In genomic region chr17:80265205-80266068, GRCh38 we compare ENCODE assay signal across 10 cellular contexts. TPM values are rescaled to one million over a fixed set of nuclear protein-coding genes. Genes with fewer than 3 reads are reported as not detected.
DNase-seq lines count a peak whose midpoint lies in the region; ATAC-seq and TF ChIP-seq lines count a peak whose summit lies in the region.
"Had no signal": no experiment of that assay in that cellular context is flagged by ENCODE, and none has a peak within 500 bp of the region (broad histone marks: within the 10 kb centered on the region; RNA-seq: fewer than 3 reads in every experiment).

No MANE protein-coding gene starts in this region.

- H2AFZ ChIP-seq in SK-N-SH (ENCODE audit: low read depth), result no peak overlapping the region

- CTCF ChIA-PET in SK-N-SH (lab: Yijun Ruan, JAX), result interaction anchor here (2.5 kb wide), 1 partner anchor 183 kb away, joined by 7 read pairs; no protein-coding TSS in a partner anchor

- POLR2A ChIA-PET in SK-N-SH (lab: Yijun Ruan, JAX), result interaction anchor here (0.6 kb wide), 1 partner anchor 149 kb away, joined by 3 read pairs; no protein-coding TSS in a partner anchor

- TF ChIP-seq RAD21 in SK-N-SH (IDR thresholded peaks at IDR 0.05; ENCODE audit: low read length), result no peak

- 71 to 82% methylated on average over 14 to 16 of the region's 17 CpGs for WGBS in esophagus squamous epithelium, 2 donors
- 95% methylated on average over 17 of the region's 17 CpGs for WGBS in SK-N-SH (ENCODE audit: low lambda C conversion rate)

- H3K79me2 ChIP-seq in SK-N-SH (ENCODE audit: insufficient read depth), result peaks cover 40% of the 10 kb centered on the region

- H3K9ac ChIP-seq in SK-N-SH, result no peak overlapping the region

- no peaks in the 10 kb centered on the region for H3K9me3 Mint-ChIP-seq in type B pancreatic cell

- H3K27ac ChIP-seq in lower lobe of right lung, result peak overlapping the region; percentile 98
- peak overlapping the region in 2 of 4 donors; percentile 100 for H3K27ac ChIP-seq in esophagus squamous epithelium
- no peak overlapping the region for H3K27ac ChIP-seq in SK-N-SH (ENCODE audit: low read depth in 2 of 2, low read length in 1 of 2)

- ATAC-seq in lower lobe of right lung, result peak; percentile 34 to 61
- ATAC-seq: pancreas had no signal

- peak in 3 of 4 experiments; percentile 30 to 35 (median 30) for DNase-seq in activated CD4-positive, CD25-positive, alpha-beta regulatory T cell (lab: John Stamatoyannopoulos, UW)
- no peak for DNase-seq in activated CD4-positive, CD25-positive, alpha-beta regulatory T cell treated with anti-CD3 and anti-CD28 coated beads, Interleukin-2, amount 50 U/mL, for 72 hours
- DNase-seq in activated T-cell treated with anti-CD3 and anti-CD28 coated beads for 24 hours (ENCODE audit: low read depth), result peak; percentile 70
- DNase-seq in lower lobe of right lung, result peak; percentile 62
- DNase-seq in type B pancreatic cell (ENCODE audit: extremely low spot score, unreplicated experiment), result no peak
- no peak for DNase-seq in amniotic stem cell (lab: John Stamatoyannopoulos, UW)
- DNase-seq in esophagus squamous epithelium (lab: John Stamatoyannopoulos, UW), result no peak
- DNase-seq in SK-N-SH, result no peak

- H3K27ac Mint-ChIP-seq in type B pancreatic cell, result peak overlapping the region; percentile 29

- H3K4me3 ChIP-seq in lower lobe of right lung (peak overlapping the region; percentile 99), esophagus squamous epithelium (peak overlapping the region in 1 of 4 donors; percentile 88), SK-N-SH (ENCODE audit: low read depth in 2 of 2, low read length in 1 of 2) (no peak overlapping the region)
- H3K4me3 ChIP-seq: thyroid gland had no signal

- H3K9me2 ChIP-seq in SK-N-SH, result no peaks in the 10 kb centered on the region

- peaks cover 11% of the 10 kb centered on the region for H3K4me1 Mint-ChIP-seq in type B pancreatic cell (ENCODE audit: unreplicated experiment)

- H3F3A ChIP-seq in SK-N-SH (replicated peaks; ENCODE audit: insufficient read depth), result no peaks in the 10 kb centered on the region

- H3K4me2 ChIP-seq in SK-N-SH, result no peak overlapping the region

- peaks cover 4% of the 10 kb centered on the region for H3K36me3 Mint-ChIP-seq in type B pancreatic cell

- TF ChIP-seq CTCF in lower lobe of right lung (IDR thresholded peaks at IDR 0.05) (no peak), type B pancreatic cell (conservative IDR thresholded peaks at IDR 0.05) (no peak), esophagus squamous epithelium (IDR thresholded peaks at IDR 0.05) (no peak), SK-N-SH (IDR thresholded peaks at IDR 0.05) (no peak)

- no peak overlapping the region for H3K4me3 Mint-ChIP-seq in type B pancreatic cell

- H3K27me3 Mint-ChIP-seq in type B pancreatic cell, result no peaks in the 10 kb centered on the region

- H3K9me3 ChIP-seq in lower lobe of right lung, result no peaks in the 10 kb centered on the region
- H3K9me3 ChIP-seq in esophagus squamous epithelium, result no peaks in the 10 kb centered on the region
- H3K9me3 ChIP-seq in SK-N-SH, result no peaks in the 10 kb centered on the region
- H3K9me3 ChIP-seq: pancreas, thyroid gland had no signal

- H4K20me1 ChIP-seq in SK-N-SH (ENCODE audit: insufficient read depth), result no peaks in the 10 kb centered on the region

- no peak for TF ChIP-seq POLR2A in esophagus squamous epithelium (IDR thresholded peaks at IDR 0.05)

- intact Hi-C loops in lower lobe of right lung (cut with DNase I), result no loop called here
- intact Hi-C loops in esophagus squamous epithelium (cut with DNase I), result no loop called here

- TF ChIP-seq EP300 in SK-N-SH (IDR thresholded peaks at IDR 0.05; ENCODE audit: borderline replicate concordance in 1 of 2, low read depth in 1 of 2, low read length in 1 of 2), result no peak

- H3K27me3 ChIP-seq in lower lobe of right lung (ENCODE audit: low read depth), result no peaks in the 10 kb centered on the region
- no peaks in the 10 kb centered on the region for H3K27me3 ChIP-seq in esophagus squamous epithelium
- no peaks in the 10 kb centered on the region for H3K27me3 ChIP-seq in SK-N-SH (ENCODE audit: insufficient read depth)
- H3K27me3 ChIP-seq: pancreas, thyroid gland had no signal

- H3K4me1 ChIP-seq in lower lobe of right lung (peaks cover 52% of the 10 kb centered on the region), esophagus squamous epithelium (peaks cover 25 to 57% (median 33%) of the 10 kb centered on the region in 3 donors), SK-N-SH (ENCODE audit: control insufficient read depth in 1 of 2, insufficient read depth in 2 of 2, low read depth in 1 of 2, low read length in 1 of 2) (peaks cover 20 to 26% of the 10 kb centered on the region in 2 experiments; a peak in 3 of 4 replicates)

- H3K36me3 ChIP-seq in lower lobe of right lung (peaks cover 43% of the 10 kb centered on the region), esophagus squamous epithelium (peaks cover 5 to 65% (median 7%) of the 10 kb centered on the region in 3 donors), SK-N-SH (replicated peaks in 1 of 2; ENCODE audit: control insufficient read depth in 1 of 2, insufficient read depth in 2 of 2, low read length in 1 of 2) (peaks cover 20 to 37% of the 10 kb centered on the region in 2 experiments)
- H3K36me3 ChIP-seq: pancreas had no signal

TF ChIP-seq in SK-N-SH, 30 proteins besides CTCF, POLR2A, EP300 and RAD21:
- no peak for TF ChIP-seq SMC3 (IDR thresholded peaks at IDR 0.05; ENCODE audit: low read depth, low read length)
- TF ChIP-seq, protein P1, sequence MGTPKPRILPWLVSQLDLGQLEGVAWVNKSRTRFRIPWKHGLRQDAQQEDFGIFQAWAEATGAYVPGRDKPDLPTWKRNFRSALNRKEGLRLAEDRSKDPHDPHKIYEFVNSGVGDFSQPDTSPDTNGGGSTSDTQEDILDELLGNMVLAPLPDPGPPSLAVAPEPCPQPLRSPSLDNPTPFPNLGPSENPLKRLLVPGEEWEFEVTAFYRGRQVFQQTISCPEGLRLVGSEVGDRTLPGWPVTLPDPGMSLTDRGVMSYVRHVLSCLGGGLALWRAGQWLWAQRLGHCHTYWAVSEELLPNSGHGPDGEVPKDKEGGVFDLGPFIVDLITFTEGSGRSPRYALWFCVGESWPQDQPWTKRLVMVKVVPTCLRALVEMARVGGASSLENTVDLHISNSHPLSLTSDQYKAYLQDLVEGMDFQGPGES (IDR thresholded peaks at IDR 0.05; ENCODE audit: low read depth, low read length), result no peak
- no peak for TF ChIP-seq USF1 (IDR thresholded peaks at IDR 0.05; ENCODE audit: borderline replicate concordance, low read depth)
- no peak for TF ChIP-seq RCOR1 (IDR thresholded peaks at IDR 0.05; ENCODE audit: low read length)
- TF ChIP-seq, protein P2, sequence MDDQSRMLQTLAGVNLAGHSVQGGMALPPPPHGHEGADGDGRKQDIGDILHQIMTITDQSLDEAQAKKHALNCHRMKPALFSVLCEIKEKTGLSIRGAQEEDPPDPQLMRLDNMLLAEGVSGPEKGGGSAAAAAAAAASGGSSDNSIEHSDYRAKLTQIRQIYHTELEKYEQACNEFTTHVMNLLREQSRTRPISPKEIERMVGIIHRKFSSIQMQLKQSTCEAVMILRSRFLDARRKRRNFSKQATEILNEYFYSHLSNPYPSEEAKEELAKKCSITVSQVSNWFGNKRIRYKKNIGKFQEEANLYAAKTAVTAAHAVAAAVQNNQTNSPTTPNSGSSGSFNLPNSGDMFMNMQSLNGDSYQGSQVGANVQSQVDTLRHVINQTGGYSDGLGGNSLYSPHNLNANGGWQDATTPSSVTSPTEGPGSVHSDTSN (IDR thresholded peaks at IDR 0.05), result no peak
- TF ChIP-seq TAF1 (IDR thresholded peaks at IDR 0.05; ENCODE audit: borderline replicate concordance, low read depth, low read length), result no peak
- no peak for TF ChIP-seq JUND (IDR thresholded peaks at IDR 0.05)
TF ChIP-seq in SK-N-SH: peak in this region for 0.

RNA-seq across cellular contexts. Expression of gene RNF213, which starts 4.8 kb away (rescaled TPM):
- 300 TPM for total RNA-seq in lower lobe of right lung
- 47.3 and 57.0 TPM in 2 replicates for total RNA-seq in type B pancreatic cell (ENCODE audit: low replicate concordance)
- total RNA-seq in esophagus squamous epithelium, result 10 to 100 TPM; 56.1 to 67.9 (median 60.9) TPM
- 53.5 and 57.5 TPM in 2 replicates for polyA plus RNA-seq in SK-N-SH (2012; rRNA removed)
- polyA plus RNA-seq in SK-N-SH (2012; cell fraction: cytosol; rRNA removed), result 28.1 and 37.8 TPM in 2 replicates
- 265 and 299 TPM in 2 replicates for polyA plus RNA-seq in SK-N-SH (2012; cell fraction: nucleus; rRNA removed)

RNA-seq across cellular contexts. Expression of gene SLC26A11, which starts 45.2 kb away (rescaled TPM):
- total RNA-seq in lower lobe of right lung (42.4 TPM), type B pancreatic cell (ENCODE audit: low replicate concordance) (23.6 and 26.4 TPM in 2 replicates), esophagus squamous epithelium (10 to 100 TPM in 1 of 4 donors, 1 to 10 TPM in 3; 5.7 to 11.4 (median 7.6) TPM)
- polyA plus RNA-seq in SK-N-SH (2012; rRNA removed), result 32.7 and 35.9 TPM in 2 replicates
- polyA plus RNA-seq in SK-N-SH (2012; cell fraction: cytosol; rRNA removed), result 11.6 and 17.7 TPM in 2 replicates
- polyA plus RNA-seq in SK-N-SH (2012; cell fraction: nucleus; rRNA removed), result 102 and 109 TPM in 2 replicates

RNA-seq across cellular contexts. Expression of gene SGSH, which starts 45.3 kb away (rescaled TPM):
- 57.8 TPM for total RNA-seq in lower lobe of right lung
- 40.5 and 45.4 TPM in 2 replicates for total RNA-seq in type B pancreatic cell (ENCODE audit: low replicate concordance)
- 10 to 100 TPM in 3 of 4 donors, 1 to 10 TPM in 1; 8.7 to 18.7 (median 12.9) TPM for total RNA-seq in esophagus squamous epithelium
- polyA plus RNA-seq in SK-N-SH (2012; rRNA removed), result 96.5 and 161 TPM in 2 replicates
- 86.9 and 93.2 TPM in 2 replicates for polyA plus RNA-seq in SK-N-SH (2012; cell fraction: cytosol; rRNA removed)
- polyA plus RNA-seq in SK-N-SH (2012; cell fraction: nucleus; rRNA removed), result 459 and 571 TPM in 2 replicates

Comparison
In these comparisons a context has a peak if more than half of its experiments do, and no peak if none do; other contexts are left out.
1. DNase-seq: peak in activated CD4-positive, CD25-positive, alpha-beta regulatory T cell (3 of 4), activated T-cell treated with anti-CD3 and anti-CD28 coated beads for 24 hours (single experiment) and lower lobe of right lung (single experiment); none in activated CD4-positive, CD25-positive, alpha-beta regulatory T cell treated with anti-CD3 and anti-CD28 coated beads, Interleukin-2, amount 50 U/mL, for 72 hours (single experiment), type B pancreatic cell (single experiment), amniotic stem cell (single experiment), esophagus squamous epithelium (single experiment) and SK-N-SH (single experiment).